Comparison of ENCODE assay signal across 23 cellular contexts in the genomic region with DNA sequence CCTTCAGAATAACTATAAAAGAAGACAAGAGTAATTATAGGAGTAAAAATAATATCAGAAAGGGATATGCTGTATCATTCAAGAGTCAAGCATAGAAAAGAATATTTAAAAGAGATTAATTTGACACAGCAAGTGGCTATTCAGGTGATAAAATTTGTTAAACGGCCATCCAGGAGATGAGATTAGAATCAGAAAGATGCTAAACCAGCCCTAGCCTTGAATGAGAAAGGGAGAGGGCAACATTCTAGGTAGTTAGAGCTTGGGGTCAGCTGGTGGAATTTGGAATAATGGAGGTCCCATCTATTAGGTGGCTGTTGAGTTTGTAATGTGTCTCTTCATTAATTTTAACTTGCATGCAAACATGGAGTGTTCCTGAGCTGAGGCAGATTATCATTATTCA.
"Had no signal": no experiment of that assay in that cellular context is flagged by ENCODE, and none has a peak within 500 bp of the region (broad histone marks: within the 10 kb centered on the region; RNA-seq: fewer than 3 reads in every experiment).

No MANE protein-coding gene starts in this region.

- DNase-seq: Kasumi-1, MV-4-11, NCI-H1092, NCI-H1105 treated with DMSO at 0.1 percent for 48 hours, NCI-H1417 treated with DMSO at 0.1 percent for 48 hours, NCI-H146, NCI-H1694 treated with DMSO at 0.1 percent for 48 hours, NCI-H1930, NCI-H2081, NCI-H2107, NCI-H2227 treated with DMSO at 0.1 percent for 48 hours, NCI-H524 treated with DMSO at 0.1 percent for 48 hours, NCI-H69, NCI-H774, Right ventricle myocardium superior, RPMI8226, SIG-M5, SW 1271 had no signal

- H3K9me3 ChIP-seq: SJSA1 had no signal

- H3K4me2 ChIP-seq: KMS-11 had no signal

- H3K27ac ChIP-seq: KMS-11, SJSA1, SK-N-MC had no signal

- H3K4me3 ChIP-seq: K562, SJSA1, SK-N-MC had no signal

- H3K4me1 ChIP-seq: SJSA1 had no signal

- H3K4me3 Mint-ChIP-seq: IgD-negative memory B cell had no signal

- H3K27me3 Mint-ChIP-seq: IgD-negative memory B cell had no signal

- H3K27me3 ChIP-seq: SJSA1 had no signal

- ATAC-seq: K562 had no signal

- H3K36me3 Mint-ChIP-seq: IgD-negative memory B cell had no signal

- H3K9ac ChIP-seq: KMS-11 had no signal

- H3K36me3 ChIP-seq: SJSA1 had no signal
